In the genomic region with DNA sequence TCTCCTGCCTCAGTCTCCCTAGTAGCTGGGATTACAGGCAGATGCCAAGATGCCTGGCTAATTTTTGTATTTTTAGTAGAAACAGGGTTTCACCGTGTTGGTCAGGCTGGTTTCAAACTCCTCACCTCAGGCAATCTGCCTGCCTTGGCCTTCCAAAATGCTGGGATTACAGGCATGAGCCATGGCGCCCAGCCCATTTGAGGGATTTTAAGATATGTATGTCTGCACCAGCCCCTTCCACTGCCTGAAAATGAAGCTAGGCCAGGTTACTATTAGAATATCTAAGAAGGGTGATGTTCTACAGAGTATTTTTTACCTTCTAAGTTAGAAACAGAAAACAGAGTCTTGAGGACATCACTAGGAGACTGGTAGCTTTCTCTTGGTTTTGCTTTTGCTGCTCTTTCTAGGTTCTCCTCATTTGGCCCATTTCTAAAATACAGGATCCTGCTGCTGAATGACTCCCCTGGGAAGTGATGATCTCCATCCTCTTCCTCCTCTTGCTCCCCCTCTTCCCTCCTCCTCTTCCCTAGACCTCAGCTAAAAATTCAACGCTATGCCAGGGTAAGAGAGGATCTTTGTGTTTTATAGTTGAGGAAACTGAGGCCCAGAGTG, we compare ENCODE assay signal across 5 cellular contexts.
"Had no signal": no experiment of that assay in that cellular context is flagged by ENCODE, and none has a peak within 500 bp of the region (broad histone marks: within the 10 kb centered on the region; RNA-seq: fewer than 3 reads in every experiment).

No MANE protein-coding gene starts in this region.

- H3K4me3 ChIP-seq: GM23338, K562 had no signal

- H3K4me2 ChIP-seq: GM23338 had no signal

- ATAC-seq: GM23338, K562 had no signal

- H2AFZ ChIP-seq: GM23338 had no signal

- DNase-seq: H9, HCEC 1CT, IMR-90 had no signal
